Comparison of ENCODE assay signal across 17 cellular contexts in the genomic region with DNA sequence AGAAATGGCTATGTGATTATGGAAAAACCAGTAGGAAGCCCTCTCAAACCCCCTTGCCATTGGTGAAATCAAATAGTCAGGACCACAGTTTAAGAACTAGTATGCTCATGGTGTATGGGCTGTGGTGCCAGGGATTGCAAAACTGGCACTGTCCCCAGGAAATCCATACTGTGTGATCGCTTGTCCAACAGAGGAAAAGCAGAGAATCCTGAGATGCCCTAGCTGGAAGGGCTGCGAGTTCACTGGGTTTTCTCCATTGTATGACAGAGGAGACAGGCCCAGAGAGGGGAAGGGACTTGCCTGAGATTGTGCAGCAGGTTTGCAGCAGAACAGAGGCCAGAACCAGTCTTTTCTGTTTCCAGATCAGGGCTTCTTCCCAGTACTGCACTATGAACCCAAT. TPM values are rescaled to one million over a fixed set of nuclear protein-coding genes. Genes with fewer than 3 reads are reported as not detected.
A peak's percentile ranks its signal among the peaks of the same experiment; 100 is the strongest.
DNase-seq lines count a peak whose midpoint lies in the region; ATAC-seq, FAIRE-seq and TF ChIP-seq lines count a peak whose summit lies in the region.
"Had no signal": no experiment of that assay in that cellular context is flagged by ENCODE, and none has a peak within 500 bp of the region (broad histone marks: within the 10 kb centered on the region; RNA-seq: fewer than 3 reads in every experiment).

No MANE protein-coding gene starts in this region.

- no TSS peak for BruUV-seq in GM12878 (replicated peaks; lab: Mats Ljungman, UMichigan)

- H3K9me3 ChIP-seq in heart left ventricle (no peaks in the 10 kb centered on the region), right cardiac atrium (ENCODE audit: control insufficient read depth, low read length) (no peaks in the 10 kb centered on the region), Karpas-422 (ENCODE audit: low read length) (no peaks in the 10 kb centered on the region), GM12878 (replicated peaks; ENCODE audit: control insufficient read depth, insufficient read depth, low read length) (peaks cover 7% of the 10 kb centered on the region; the same call in 2 of the 3 replicates), pancreas (no peaks in the 10 kb centered on the region)
- H3K9me3 ChIP-seq: SJSA1 had no signal

- CTCF ChIA-PET in GM12878 (lab: Yijun Ruan, JAX), result interaction anchor here (0.6 to 6.3 kb wide), 12 partner anchors 12 to 586 kb away, joined by 3 to 160 read pairs (median 30); a partner anchor contains a TSS

- no peaks in the 10 kb centered on the region for H3K27me3 Mint-ChIP-seq in stimulated activated memory B cell treated with anti-CD40 and anti-IgM and Interleukin-4, amounts not matched to agents 10 μg/mL and 1 μg/mL and 100 μg/mL, for 72 hours

- H3K4me3 ChIP-seq in heart left ventricle (no peak overlapping the region), right cardiac atrium (ENCODE audit: low read length) (no peak overlapping the region), Karpas-422 (ENCODE audit: low read length) (peak overlapping the region; percentile 9; the same call in 1 of the 2 replicates), GM12878 (no peak overlapping the region; the same call in 1 of the 2 replicates), pancreas (no peak overlapping the region)
- H3K4me3 ChIP-seq: SJSA1 had no signal

- H3K27ac ChIP-seq in heart left ventricle, result no peak overlapping the region
- H3K27ac ChIP-seq in right cardiac atrium (ENCODE audit: low read length), result no peak overlapping the region
- H3K27ac ChIP-seq in Karpas-422 (ENCODE audit: low read length), result peak overlapping the region; percentile 92
- H3K27ac ChIP-seq in GM12878 (ENCODE audit: control insufficient read depth, insufficient read depth), result peak overlapping the region; percentile 94
- no peak overlapping the region for H3K27ac ChIP-seq in pancreas
- H3K27ac ChIP-seq: C4-2B, SJSA1 had no signal

- H3K9ac ChIP-seq in Karpas-422 (ENCODE audit: low read length) (peak overlapping the region; percentile 37), GM12878 (ENCODE audit: control insufficient read depth, insufficient read depth, low read length) (peak overlapping the region; percentile 7; the same call in 1 of the 2 replicates)

- H3K79me2 ChIP-seq in Karpas-422 (ENCODE audit: low read length) (no peaks in the 10 kb centered on the region), GM12878 (ENCODE audit: control insufficient read depth, insufficient read depth, low read length) (no peaks in the 10 kb centered on the region; the same call in 1 of the 2 replicates)

- H2AFZ ChIP-seq in Karpas-422 (ENCODE audit: low read length), result no peak overlapping the region
- H2AFZ ChIP-seq in GM12878 (ENCODE audit: control insufficient read depth, low read depth, low read length), result no peak overlapping the region

- 57 to 77% (median 62%) methylated on average over 2 of the region's 2 CpGs for WGBS in heart left ventricle, 4 donors
- 86% methylated on average over 2 of the region's 2 CpGs for WGBS in right cardiac atrium
- WGBS in GM12878 (ENCODE audit: insufficient coverage, insufficient replicate concordance, low lambda C conversion rate, missing lambda C conversion rate), result 97% methylated on average over 2 of the region's 2 CpGs
- 81 to 88% methylated on average over 2 of the region's 2 CpGs for WGBS in pancreas, 2 donors

- ATAC-seq in heart left ventricle (peak in 3 of 4 donors; percentile 48 to 50 (median 48)), right cardiac atrium (no peak), GM12878 (no peak), GM21528 (IDR thresholded peaks at IDR 0.05; ENCODE audit: low FRiP score, unreplicated experiment) (no peak), pancreas (no peak)
- ATAC-seq in stimulated activated memory B cell treated with anti-CD40 and anti-IgM and Interleukin-4, amounts not matched to agents 10 μg/mL and 1 μg/mL and 100 μg/mL, for 72 hours, result no peak

- no peak for TF ChIP-seq RAD21 in GM12878 (IDR thresholded peaks at IDR 0.05; ENCODE audit: insufficient read depth, low read depth, low read length)

- H3K4me1 ChIP-seq in heart left ventricle (peaks cover 0 to 26% (median 6%) of the 10 kb centered on the region in 12 donors), right cardiac atrium (ENCODE audit: control insufficient read depth, insufficient read depth, low read length) (peaks cover 2% of the 10 kb centered on the region), Karpas-422 (ENCODE audit: low read length) (peaks cover 66% of the 10 kb centered on the region), GM12878 (ENCODE audit: control insufficient read depth, insufficient read depth, low read length) (peaks cover 37% of the 10 kb centered on the region), pancreas (peaks cover 3 to 17% (median 15%) of the 10 kb centered on the region in 3 donors)
- H3K4me1 ChIP-seq: SJSA1 had no signal

- H3K9me3 Mint-ChIP-seq in stimulated activated memory B cell treated with anti-CD40 and anti-IgM and Interleukin-4, amounts not matched to agents 10 μg/mL and 1 μg/mL and 100 μg/mL, for 72 hours, result peaks cover 2% of the 10 kb centered on the region

- peaks cover 57% of the 10 kb centered on the region for H3K36me3 Mint-ChIP-seq in stimulated activated memory B cell treated with anti-CD40 and anti-IgM and Interleukin-4, amounts not matched to agents 10 μg/mL and 1 μg/mL and 100 μg/mL, for 72 hours

- H3K36me3 ChIP-seq in heart left ventricle, result peaks cover 0 to 57% (median 41%) of the 10 kb centered on the region in 9 donors
- peaks cover 11% of the 10 kb centered on the region; the same call in 1 of the 2 replicates for H3K36me3 ChIP-seq in Karpas-422 (ENCODE audit: insufficient read depth, low read length)
- peaks cover 0 to 9% of the 10 kb centered on the region in 2 experiments; a peak in 2 of 4 replicates for H3K36me3 ChIP-seq in GM12878 (ENCODE audit: control insufficient read depth in 2 of 2, insufficient read depth in 2 of 2, low read length in 1 of 2)
- H3K36me3 ChIP-seq in pancreas, result peaks cover 0 to 27% (median 16%) of the 10 kb centered on the region in 3 donors

- RAD21 ChIA-PET in GM12878 (lab: Charles Lee; ENCODE audit: unreplicated experiment), result interaction anchor here (0.8 to 7.5 kb wide), 11 partner anchors 11 to 1088 kb away, joined by 3 to 98 read pairs (median 14); a partner anchor contains a TSS

- DNase-seq in heart left ventricle, result no peak
- DNase-seq in right cardiac atrium, result no peak
- DNase-seq in Karpas-422, result no peak
- DNase-seq in GM12878 (ENCODE audit: low read depth, low spot score), result no peak
- DNase-seq in pancreas, result no peak
- DNase-seq in stimulated activated CD4-positive, alpha-beta T cell treated with anti-CD3 and anti-CD28 coated beads, Interleukin-12 subunit alpha, Interleukin-12 subunit beta, amount 100 ng/mL, for 4 hours, result no peak
- DNase-seq: MV-4-11, NCI-H1417 treated with DMSO at 0.1 percent for 48 hours, NCI-H2029, NCI-H2171 treated with DMSO at 0.1 percent for 48 hours, NCI-H510A, NCI-H82 had no signal

- TF ChIP-seq CTCF in heart left ventricle (IDR thresholded peaks at IDR 0.05) (no peak), GM12878 (IDR thresholded peaks at IDR 0.05 in 2 of 3, conservative IDR thresholded peaks at IDR 0.05 in 1 of 3; ENCODE audit: control insufficient read depth in 2 of 3, extremely low read depth in 1 of 3, insufficient read depth in 1 of 3, low read depth in 3 of 3, low read length in 3 of 3) (no peak), pancreas (IDR thresholded peaks at IDR 0.05) (no peak)

- H3K27me3 ChIP-seq in heart left ventricle (no peaks in the 10 kb centered on the region), right cardiac atrium (ENCODE audit: control insufficient read depth, insufficient read depth) (no peaks in the 10 kb centered on the region), Karpas-422 (ENCODE audit: low read length) (no peaks in the 10 kb centered on the region), GM12878 (replicated peaks in 1 of 2; ENCODE audit: control insufficient read depth in 2 of 2, insufficient read depth in 2 of 2, low read length in 1 of 2) (no peaks in the 10 kb centered on the region), pancreas (no peaks in the 10 kb centered on the region)
- H3K27me3 ChIP-seq: SJSA1 had no signal

- TF ChIP-seq POLR2A in heart left ventricle (IDR thresholded peaks at IDR 0.05) (no peak), GM12878 (IDR thresholded peaks at IDR 0.05; ENCODE audit: low read depth, low read length) (no peak)

- H3K27ac Mint-ChIP-seq in stimulated activated memory B cell treated with anti-CD40 and anti-IgM and Interleukin-4, amounts not matched to agents 10 μg/mL and 1 μg/mL and 100 μg/mL, for 72 hours, result peak overlapping the region; percentile 92

- H3K4me2 ChIP-seq in Karpas-422 (ENCODE audit: low read depth, low read length, poor library complexity, severe bottlenecking), result peak overlapping the region; percentile 53
- peak overlapping the region; percentile 88; the same call in 1 of the 2 replicates for H3K4me2 ChIP-seq in GM12878 (ENCODE audit: control insufficient read depth, insufficient read depth)

- SMC1A ChIA-PET in GM12878 (lab: Charles Lee; ENCODE audit: uncharacterized antibody, unreplicated experiment), result interaction anchor here (0.5 to 9.0 kb wide), 17 partner anchors 9 to 340 kb away, joined by 3 to 143 read pairs (median 4); no protein-coding TSS in a partner anchor

- TF ChIP-seq EP300 in GM12878 (IDR thresholded peaks at IDR 0.05; ENCODE audit: borderline replicate concordance in 1 of 2, control insufficient read depth in 1 of 2, low read depth in 2 of 2, low read length in 2 of 2), result no peak

- peaks cover 76% of the 10 kb centered on the region for H3K4me1 Mint-ChIP-seq in stimulated activated memory B cell treated with anti-CD40 and anti-IgM and Interleukin-4, amounts not matched to agents 10 μg/mL and 1 μg/mL and 100 μg/mL, for 72 hours

- no peaks in the 10 kb centered on the region for H4K20me1 ChIP-seq in Karpas-422 (ENCODE audit: insufficient read depth, low read depth, low read length)
- H4K20me1 ChIP-seq in GM12878 (ENCODE audit: control insufficient read depth, insufficient read depth), result no peaks in the 10 kb centered on the region

- no peak for FAIRE-seq in GM12878 (lab: Jason Lieb, UNC)
- no peak for FAIRE-seq in pancreas (lab: Jason Lieb, UNC)
- FAIRE-seq: A204.1 had no signal

- in situ Hi-C loops in GM12878 (cut with MboI), result no loop called here

- intact Hi-C loops in heart left ventricle (cut with DNase I) (loop anchor here in 1 of 10 donors (10.0 kb wide), 1 partner anchor 690 kb away; no protein-coding TSS in a partner anchor), right cardiac atrium (cut with DNase I) (no loop called here), GM12878 (cut with micrococcal nuclease; ENCODE audit: unreplicated experiment) (loop anchor here (5.0 kb wide), 1 partner anchor 52 kb away; no protein-coding TSS in a partner anchor), pancreas (cut with DNase I) (no loop called here)

- no peaks in the 10 kb centered on the region for H3K9me2 ChIP-seq in Karpas-422 (replicated peaks; ENCODE audit: insufficient read depth, low read length)

- no peak overlapping the region for H3K4me3 Mint-ChIP-seq in stimulated activated memory B cell treated with anti-CD40 and anti-IgM and Interleukin-4, amounts not matched to agents 10 μg/mL and 1 μg/mL and 100 μg/mL, for 72 hours

- POLR2A ChIA-PET in GM12878 (lab: Charles Lee), result interaction anchor here (1.6 to 5.6 kb wide), 6 partner anchors 11 to 71 kb away, joined by 5 to 51 read pairs (median 7); a partner anchor contains a TSS

RNA-seq across cellular contexts. Expression of a gene that starts 12.5 kb away (rescaled TPM):
- 10 to 100 TPM; 29.9 to 62.5 (median 39.5) TPM for total RNA-seq in heart left ventricle
- polyA plus RNA-seq in heart left ventricle, result 100 to 1,000 TPM in 1 of 2 donors, 10 to 100 TPM in 1; 82.5 to 165 TPM
- total RNA-seq in right cardiac atrium, result 10 to 100 TPM; 46.4 to 75.0 (median 51.4) TPM
- polyA plus RNA-seq in right cardiac atrium, result 103 TPM
- 81.1 and 110 TPM in 2 replicates for total RNA-seq in Karpas-422 (2014; rRNA removed; shearing (Covaris generic); ENCODE audit: low replicate concordance)
- 26.3 and 28.5 TPM in 2 replicates for total RNA-seq in GM12878 (2013; cell fraction: nucleolus; rRNA removed)
- total RNA-seq in GM12878 (2014; rRNA removed), result 255 and 282 TPM in 2 replicates
- total RNA-seq in GM12878 (2014; rRNA removed; fragmentation: Illumina TruSeq; extraction: Trizol), result 318 and 349 TPM in 2 replicates
- 267 and 278 TPM in 2 replicates for total RNA-seq in GM12878 (2021)
- 650 TPM for polyA plus RNA-seq in GM12878 (2011; ENCODE audit: low read depth)
- 257 and 280 TPM in 2 replicates for polyA plus RNA-seq in GM12878 (2011; rRNA removed)
- 360 and 365 TPM in 2 replicates for polyA plus RNA-seq in GM12878 (2011; cell fraction: cytosol; rRNA removed)
- polyA plus RNA-seq in GM12878 (2011; cell fraction: nucleus; rRNA removed), result 136 and 154 TPM in 2 replicates
- 422 and 604 TPM in 2 replicates for polyA plus RNA-seq in GM12878 (2012)
- 239 and 335 TPM in 2 replicates for polyA plus RNA-seq in GM12878 (2014; fragmentation: Illumina TruSeq; extraction: Trizol)
- polyA plus RNA-seq in GM12878 (2014; fragmentation: Nextera tagmentation; extraction: Ambion mirVana), result 100 to 1,000 TPM; 108 to 229 TPM
- 384 and 396 TPM in 2 replicates for polyA plus RNA-seq in GM12878 (2014; rRNA removed)
- 100 to 1,000 TPM; 721 to 747 TPM for polyA plus RNA-seq in GM12878 (2016; fragmentation: Nextera tagmentation; extraction: Ambion mirVana)
- 62.5 and 68.0 TPM in 2 replicates for polyA minus RNA-seq in GM12878 (2011; rRNA and poly(A)+ RNA removed)
- 22.1 and 25.8 TPM in 2 replicates for polyA minus RNA-seq in GM12878 (2011; cell fraction: cytosol; rRNA and poly(A)+ RNA removed)
- polyA minus RNA-seq in GM12878 (2011; cell fraction: nucleus; rRNA and poly(A)+ RNA removed), result 28.2 and 46.9 TPM in 2 replicates
- total RNA-seq in pancreas, result 100 to 1,000 TPM; 117 to 191 (median 139) TPM
- 100 to 1,000 TPM; 251 to 355 TPM for polyA plus RNA-seq in pancreas

RNA-seq across cellular contexts. Expression of a gene that starts 12.9 kb away (rescaled TPM):
- total RNA-seq in heart left ventricle (10 to 100 TPM; 13.0 to 21.6 (median 14.8) TPM), right cardiac atrium (10 to 100 TPM; 13.1 to 26.3 (median 16.4) TPM), GM12878 (2014; rRNA removed) (43.0 and 45.2 TPM in 2 replicates), GM12878 (2014; rRNA removed; fragmentation: Illumina TruSeq; extraction: Trizol) (34.6 and 34.9 TPM in 2 replicates), GM12878 (2021) (31.7 and 33.0 TPM in 2 replicates), pancreas (10 to 100 TPM; 24.9 to 30.6 (median 28.0) TPM)
- polyA plus RNA-seq in heart left ventricle (10 to 100 TPM in 1 of 2 donors, 1 to 10 TPM in 1; 8.7 to 17.2 TPM), right cardiac atrium (13.6 TPM), GM12878 (2011; rRNA removed) (44.7 and 56.1 TPM in 2 replicates), GM12878 (2014; fragmentation: Illumina TruSeq; extraction: Trizol) (40.9 and 53.2 TPM in 2 replicates), GM12878 (2014; fragmentation: Nextera tagmentation; extraction: Ambion mirVana) (10 to 100 TPM in 1 of 2 experiments, 1 to 10 TPM in 1; 8.8 to 17.8 TPM), GM12878 (2014; rRNA removed) (36.3 and 37.2 TPM in 2 replicates), GM12878 (2016; fragmentation: Nextera tagmentation; extraction: Ambion mirVana) (10 to 100 TPM; 50.8 to 52.5 TPM), pancreas (10 to 100 TPM; 17.9 to 35.6 TPM)
- total RNA-seq in Karpas-422 (2014; rRNA removed; shearing (Covaris generic); ENCODE audit: low replicate concordance), result 19.9 and 24.1 TPM in 2 replicates
- 49.9 and 52.5 TPM in 2 replicates for total RNA-seq in GM12878 (2013; cell fraction: nucleolus; rRNA removed)
- polyA plus RNA-seq in GM12878 (2011; ENCODE audit: low read depth), result 27.8 TPM
- polyA plus RNA-seq in GM12878 (2011; cell fraction: cytosol; rRNA removed), result 31.6 and 31.8 TPM in 2 replicates
- polyA plus RNA-seq in GM12878 (2011; cell fraction: nucleus; rRNA removed), result 24.9 and 27.6 TPM in 2 replicates
- 30.4 and 32.4 TPM in 2 replicates for polyA plus RNA-seq in GM12878 (2012)
- 22.4 and 26.1 TPM in 2 replicates for polyA minus RNA-seq in GM12878 (2011; rRNA and poly(A)+ RNA removed)
- 8.8 and 9.9 TPM in 2 replicates for polyA minus RNA-seq in GM12878 (2011; cell fraction: cytosol; rRNA and poly(A)+ RNA removed)
- 15.4 and 21.9 TPM in 2 replicates for polyA minus RNA-seq in GM12878 (2011; cell fraction: nucleus; rRNA and poly(A)+ RNA removed)

Comparison
In these comparisons a context has a peak if more than half of its experiments do, and no peak if none do; other contexts are left out.
1. ATAC-seq: peak in heart left ventricle (3 of 4); none in right cardiac atrium (0 of 2), GM12878 (single experiment), stimulated activated memory B cell treated with anti-CD40 and anti-IgM and Interleukin-4, amounts not matched to agents 10 μg/mL and 1 μg/mL and 100 μg/mL, for 72 hours (single experiment), GM21528 (single experiment) and pancreas (0 of 4).
2. H3K27ac ChIP-seq: peak in Karpas-422 (single experiment) and GM12878 (single experiment); none in heart left ventricle (0 of 12), right cardiac atrium (single experiment) and pancreas (0 of 4).